In the genomic region with DNA sequence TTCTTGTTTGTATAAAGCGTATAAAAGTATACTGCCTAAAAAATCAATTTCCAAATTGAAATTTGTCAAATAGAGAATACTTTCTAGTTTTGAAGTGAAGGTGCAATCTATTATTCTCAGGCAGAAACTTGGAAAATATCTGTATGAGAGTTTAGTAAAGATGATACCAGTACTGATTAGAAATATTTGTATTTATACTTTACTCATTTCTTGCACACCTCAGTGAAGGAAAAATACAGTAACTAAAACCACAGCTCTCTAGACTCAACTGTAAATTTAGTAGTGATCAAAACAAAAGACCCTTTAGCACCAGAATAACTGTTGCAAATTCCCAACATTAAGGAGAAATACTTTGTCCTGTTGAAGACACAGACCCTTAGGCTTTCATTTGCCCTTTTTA, we compare ENCODE assay signal across 31 cellular contexts.
"Had no signal": no experiment of that assay in that cellular context is flagged by ENCODE, and none has a peak within 500 bp of the region (broad histone marks: within the 10 kb centered on the region; RNA-seq: fewer than 3 reads in every experiment).

No MANE protein-coding gene starts in this region.

- H3K27me3 ChIP-seq: esophagus squamous epithelium, gastroesophageal sphincter had no signal

- H3K27ac Mint-ChIP-seq: activated CD4-positive, alpha-beta T cell treated with anti-CD3 and anti-CD28 coated beads for 36 hours; activated CD8-positive, alpha-beta T cell treated with anti-CD3 and anti-CD28 coated beads for 36 hours; activated naive CD8-positive, alpha-beta T cell; T-helper 17 cell; T-helper 2 cell treated with Interferon-gamma antibody and Interleukin-4, amounts not matched to agents 5 μg/mL and 100 μg/mL, for 36 hours had no signal

- H3K4me3 ChIP-seq: esophagus squamous epithelium, gastroesophageal sphincter had no signal

- H3K4me1 ChIP-seq: esophagus squamous epithelium had no signal

- H3K27ac ChIP-seq: epithelial cell of prostate, esophagus squamous epithelium, gastroesophageal sphincter had no signal

- H3K9me3 Mint-ChIP-seq: activated CD8-positive, alpha-beta T cell treated with anti-CD3 and anti-CD28 coated beads for 36 hours had no signal

- DNase-seq: activated CD4-positive, alpha-beta T cell treated with anti-CD3 and anti-CD28 coated beads for 36 hours; activated CD4-positive, alpha-beta T cell treated with anti-CD3 and anti-CD28 coated beads, Interleukin-2, amount 50 U/mL, for 1 hour; activated CD4-positive, alpha-beta T cell treated with anti-CD3 and anti-CD28 coated beads, Interleukin-2, amount 50 U/mL, for 48 hours; activated CD4-positive, CD25-positive, alpha-beta regulatory T cell; activated CD4-positive, CD25-positive, alpha-beta regulatory T cell treated with anti-CD3 and anti-CD28 coated beads, Interleukin-2, amount 50 U/mL, for 72 hours; activated CD8-positive, alpha-beta memory T cell treated with anti-CD3 and anti-CD28 coated beads for 24 hours; activated CD8-positive, alpha-beta T cell treated with anti-CD3 and anti-CD28 coated beads for 36 hours; activated effector memory CD4-positive, alpha-beta T cell treated with Interleukin-2 at 50 U/mL for 16 hours; activated gamma-delta T cell treated with Interleukin-2 at 50 U/mL for 16 hours; activated naive CD4-positive, alpha-beta T cell treated with anti-CD3 and anti-CD28 coated beads, Interleukin-2, amount 50 U/mL, for 16 hours; activated naive CD4-positive, alpha-beta T cell treated with Interleukin-2 at 50 U/mL for 16 hours; activated T-cell treated with anti-CD3 and anti-CD28 coated beads, Interleukin-2, amount 50 U/mL, for 48 hours; amniotic stem cell; anterior cingulate cortex; caudate nucleus; cortex of kidney; dermis blood vessel endothelial cell; effector CD4-positive, alpha-beta T cell; esophagus squamous epithelium; foreskin melanocyte; head of caudate nucleus; T-helper 1 cell; T-helper 17 cell; T1000 had no signal

- FAIRE-seq: colon, endometrium, endothelial cell of umbilical vein had no signal

- H3K36me3 ChIP-seq: esophagus squamous epithelium, gastroesophageal sphincter had no signal

- H3K9me3 ChIP-seq: esophagus squamous epithelium, gastroesophageal sphincter had no signal

- H3K4me3 Mint-ChIP-seq: activated CD4-positive, alpha-beta T cell treated with anti-CD3 and anti-CD28 coated beads for 36 hours; activated CD8-positive, alpha-beta T cell treated with anti-CD3 and anti-CD28 coated beads for 36 hours; activated naive CD8-positive, alpha-beta T cell; T-helper 17 cell; T-helper 2 cell treated with Interferon-gamma antibody and Interleukin-4, amounts not matched to agents 5 μg/mL and 100 μg/mL, for 36 hours had no signal

- ATAC-seq: activated CD4-positive, alpha-beta T cell treated with anti-CD3 and anti-CD28 coated beads for 36 hours; activated CD8-positive, alpha-beta T cell treated with anti-CD3 and anti-CD28 coated beads for 36 hours; gastroesophageal sphincter; T-helper 17 cell had no signal

- H3K27me3 Mint-ChIP-seq: activated CD4-positive, alpha-beta T cell treated with anti-CD3 and anti-CD28 coated beads for 36 hours; activated CD8-positive, alpha-beta T cell treated with anti-CD3 and anti-CD28 coated beads for 36 hours; activated naive CD8-positive, alpha-beta T cell; T-helper 17 cell had no signal
